ENCODE assay signal across 8 cellular contexts in the genomic region with DNA sequence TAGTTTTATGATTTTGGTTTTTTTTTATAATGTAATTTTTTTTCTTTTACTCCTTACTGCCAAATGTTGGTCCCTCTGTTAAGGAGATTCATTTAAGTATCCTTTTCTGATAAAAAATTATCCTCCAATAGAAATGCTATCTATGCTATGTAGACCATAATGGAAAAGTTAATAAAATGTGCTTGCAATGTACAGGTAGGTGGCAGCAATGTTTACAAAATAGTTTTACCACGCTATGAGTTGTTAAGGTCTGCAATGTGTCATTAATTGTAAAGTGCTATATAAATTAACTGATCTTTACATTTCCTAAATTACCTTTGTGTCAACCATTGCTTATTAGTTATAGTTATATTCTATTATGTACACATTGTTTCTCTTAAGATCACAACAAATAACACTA. TPM values are rescaled to one million over a fixed set of nuclear protein-coding genes. Genes with fewer than 3 reads are reported as not detected.
DNase-seq lines count a peak whose midpoint lies in the region; ATAC-seq and TF ChIP-seq lines count a peak whose summit lies in the region.

No MANE protein-coding gene starts in this region.

- H4K20me1 ChIP-seq in smooth muscle cell (ENCODE audit: low read depth), result no peaks in the 10 kb centered on the region

- H3K4me3 ChIP-seq in lung, result no peak overlapping the region
- no peak overlapping the region for H3K4me3 ChIP-seq in smooth muscle cell

- H3K27ac ChIP-seq in RWPE1, result no peak overlapping the region
- no peak overlapping the region for H3K27ac ChIP-seq in lung (ENCODE audit: low read depth in 1 of 2, low read length in 1 of 2)
- H3K27ac ChIP-seq in smooth muscle cell (ENCODE audit: low read depth), result no peak overlapping the region

- CTCF ChIA-PET in RWPE1 (lab: Yijun Ruan, JAX), result no interaction called here

- no peaks in the 10 kb centered on the region for H3K9me3 ChIP-seq in lung (ENCODE audit: control insufficient read depth in 2 of 2, insufficient read depth in 1 of 2, low read length in 1 of 2)
- no peaks in the 10 kb centered on the region for H3K9me3 ChIP-seq in smooth muscle cell (replicated peaks; ENCODE audit: low read depth)

- H3K4me1 ChIP-seq in lung (ENCODE audit: control insufficient read depth in 2 of 2, insufficient read depth in 2 of 2, low read length in 2 of 2) (no peaks in the 10 kb centered on the region), smooth muscle cell (ENCODE audit: low read depth) (peaks cover 9% of the 10 kb centered on the region)

- peaks cover 7% of the 10 kb centered on the region for H3K79me2 ChIP-seq in smooth muscle cell (ENCODE audit: low read depth)

- H3K4me2 ChIP-seq in smooth muscle cell, result no peak overlapping the region

- DNase-seq in DMS153 treated with DMSO at 0.1 percent for 48 hours (lab: John Stamatoyannopoulos, UW; ENCODE audit: unreplicated experiment), result peak; percentile 44
- DNase-seq in RWPE1 (ENCODE audit: low spot score), result peak; percentile 15
- no peak for DNase-seq in lung (ENCODE audit: low spot score)
- no peak for DNase-seq in NCI-H128 (lab: John Stamatoyannopoulos, UW; ENCODE audit: unreplicated experiment)
- DNase-seq in smooth muscle cell (lab: John Stamatoyannopoulos, UW; ENCODE audit: unreplicated experiment), result no peak

- H2AFZ ChIP-seq in smooth muscle cell (ENCODE audit: low read depth), result no peak overlapping the region

- POLR2A ChIA-PET in RWPE1 (lab: Yijun Ruan, JAX; ENCODE audit: low non-redundant PET), result no interaction called here

- TF ChIP-seq CTCF in RWPE1 (conservative IDR thresholded peaks at IDR 0.05; ENCODE audit: low read depth) (peak; percentile 58), lung (IDR thresholded peaks at IDR 0.05; ENCODE audit: control extremely low read depth, extremely low read depth) (peak; percentile 6), smooth muscle cell (IDR thresholded peaks at IDR 0.05; ENCODE audit: borderline replicate concordance, insufficient read depth, poor library complexity, severe bottlenecking) (no peak)

- no peak overlapping the region for H3K9ac ChIP-seq in smooth muscle cell (ENCODE audit: low read depth)

- 3 to 8% methylated on average over 1 of the region's 1 CpG for WGBS in lung, 2 donors
- 63% methylated on average over 1 of the region's 1 CpG for whole genome bisulfite sequencing in smooth muscle cell (ENCODE audit: low lambda C conversion rate)

- no peaks in the 10 kb centered on the region for H3F3A ChIP-seq in smooth muscle cell (ENCODE audit: low read depth)

- ATAC-seq in GM19372 (IDR thresholded peaks at IDR 0.05; ENCODE audit: low read depth, unreplicated experiment), result peak; percentile 33
- peak; percentile 27 for ATAC-seq in HG03520 (IDR thresholded peaks at IDR 0.05; ENCODE audit: unreplicated experiment)
- ATAC-seq in lung (ENCODE audit: insufficient read depth, low FRiP score), result no peak
- no peak for ATAC-seq in GM19397 (IDR thresholded peaks at IDR 0.05; ENCODE audit: unreplicated experiment)

- no peaks in the 10 kb centered on the region for H3K36me3 ChIP-seq in lung (ENCODE audit: control insufficient read depth in 2 of 2, insufficient read depth in 2 of 2, low read length in 2 of 2)
- no peaks in the 10 kb centered on the region for H3K36me3 ChIP-seq in smooth muscle cell (ENCODE audit: low read depth)

- H3K27me3 ChIP-seq in lung (ENCODE audit: control insufficient read depth, insufficient read depth), result no peaks in the 10 kb centered on the region
- no peaks in the 10 kb centered on the region for H3K27me3 ChIP-seq in smooth muscle cell (ENCODE audit: low read depth)

RNA-seq across cellular contexts. Expression of gene CENPC, which starts 3.8 kb away (rescaled TPM):
- total RNA-seq in lung, result 10 to 100 TPM; 15.1 to 57.1 TPM
- 1 to 10 TPM; 4.2 to 4.5 TPM for polyA plus RNA-seq in lung
- 22.3 and 25.1 TPM in 2 replicates for total RNA-seq in smooth muscle cell
- 7.5 and 11.2 TPM in 2 replicates for polyA plus RNA-seq in smooth muscle cell

RNA-seq across cellular contexts. Expression of gene STAP1, which starts 9.4 kb away (rescaled TPM):
- total RNA-seq in lung, result 1 to 10 TPM in 1 of 2 donors, under 1 TPM in 1; 0.49 to 2.4 TPM
- under 1 TPM; 0.39 to 0.63 TPM for polyA plus RNA-seq in lung
- not detected in 2 replicates for total RNA-seq in smooth muscle cell
- polyA plus RNA-seq in smooth muscle cell, result not detected in 2 replicates

Comparison
In these comparisons a context has a peak if more than half of its experiments do, and no peak if none do; other contexts are left out.
1. DNase-seq: peak in DMS153 treated with DMSO at 0.1 percent for 48 hours (single experiment) and RWPE1 (single experiment); none in lung (single experiment), NCI-H128 (single experiment) and smooth muscle cell (single experiment).
2. ATAC-seq: peak in GM19372 (single experiment) and HG03520 (single experiment); none in lung (single experiment) and GM19397 (single experiment).